Comparison of ENCODE assay signal across 9 cellular contexts in genomic region chr15:23035964-23036566, GRCh38. TPM values are rescaled to one million over a fixed set of nuclear protein-coding genes. Genes with fewer than 3 reads are reported as not detected.
A peak's percentile ranks its signal among the peaks of the same experiment; 100 is the strongest.
DNase-seq lines count a peak whose midpoint lies in the region; ATAC-seq and TF ChIP-seq lines count a peak whose summit lies in the region.
"Had no signal": no experiment of that assay in that cellular context is flagged by ENCODE, and none has a peak within 500 bp of the region (broad histone marks: within the 10 kb centered on the region; RNA-seq: fewer than 3 reads in every experiment).

No MANE protein-coding gene starts in this region.

- peaks cover 8 to 13% of the 10 kb centered on the region in 2 donors for H3K4me1 ChIP-seq in left lung

- peak; percentile 12 for ATAC-seq in left lung
- ATAC-seq in HG02610 (IDR thresholded peaks at IDR 0.05; ENCODE audit: unreplicated experiment): no peak

- in situ Hi-C loops in brain microvascular endothelial cell (cut with HindIII; ENCODE audit: low pct_ligation_motif_present, low sequenced_read_pairs): no loop called here

- H3K4me3 ChIP-seq in HFF-Myc (replicated peaks; ENCODE audit: low read depth, low read length): no peak overlapping the region
- no peak overlapping the region for H3K4me3 ChIP-seq in brain microvascular endothelial cell (ENCODE audit: low read depth, low read length)
- no peak overlapping the region for H3K4me3 ChIP-seq in left lung
- H3K4me3 ChIP-seq: BLaER1 treated with 17β-estradiol and CSF1 and Interleukin-3, amounts not matched to agents 10 nM and 100 nM had no signal

- no peak overlapping the region for H3K27ac ChIP-seq in brain microvascular endothelial cell
- H3K27ac ChIP-seq in left lung: no peak overlapping the region
- H3K27ac ChIP-seq: BLaER1 treated with 17β-estradiol and CSF1 and Interleukin-3, amounts not matched to agents 10 nM and 100 nM had no signal

- intact Hi-C loops in left lung (cut with DNase I): loop anchor here in 1 of 2 donors (10.0 kb wide), 1 partner anchor 439 kb away; no protein-coding TSS in a partner anchor

- peak; percentile 86 for TF ChIP-seq CTCF in HFF-Myc (IDR thresholded peaks at IDR 0.05; ENCODE audit: low read depth, low read length, missing control alignments)
- peak; percentile 88 for TF ChIP-seq CTCF in brain microvascular endothelial cell (IDR thresholded peaks at IDR 0.05; ENCODE audit: low read depth, low read length, missing control alignments)
- peak; percentile 64 to 75 for TF ChIP-seq CTCF in left lung (IDR thresholded peaks at IDR 0.05)

- peaks cover 27% of the 10 kb centered on the region for H3K36me3 ChIP-seq in brain microvascular endothelial cell (replicated peaks)
- H3K36me3 ChIP-seq in left lung: peaks cover 0 to 44% of the 10 kb centered on the region in 2 donors

- no peaks in the 10 kb centered on the region for H3K27me3 ChIP-seq in brain microvascular endothelial cell (replicated peaks)
- no peaks in the 10 kb centered on the region for H3K27me3 ChIP-seq in left lung
- H3K27me3 ChIP-seq: BLaER1 treated with 17β-estradiol and CSF1 and Interleukin-3, amounts not matched to agents 10 nM and 100 nM had no signal

- peak; percentile 15 for DNase-seq in NCI-H1436 (lab: John Stamatoyannopoulos, UW)
- DNase-seq in NCI-H1436 treated with DMSO at 0.1 percent for 48 hours (lab: John Stamatoyannopoulos, UW): no peak
- DNase-seq in HFF-Myc (ENCODE audit: extremely low read depth, low read depth): peak; percentile 61
- DNase-seq in SKM-1 (lab: John Stamatoyannopoulos, UW; ENCODE audit: unreplicated experiment): peak; percentile 40
- peak; percentile 61 for DNase-seq in brain microvascular endothelial cell
- DNase-seq in left lung: no peak
- DNase-seq in stimulated activated CD8-positive, alpha-beta memory T cell treated with anti-CD3 and anti-CD28 coated beads, Interleukin-7, amount 100 ng/mL, for 48 hours (ENCODE audit: extremely low read depth in 1 of 2, low read depth in 1 of 2): peak; percentile 15 to 29

- no peaks in the 10 kb centered on the region for H3K9me3 ChIP-seq in left lung
- H3K9me3 ChIP-seq: BLaER1 treated with 17β-estradiol and CSF1 and Interleukin-3, amounts not matched to agents 10 nM and 100 nM had no signal

RNA-seq across cellular contexts. Expression of gene TUBGCP5, which starts 3.3 kb away (rescaled TPM):
- 10 to 100 TPM; 13.1 to 14.4 TPM for total RNA-seq in left lung

RNA-seq across cellular contexts. Expression of gene CYFIP1, which starts 55.9 kb away (rescaled TPM):
- total RNA-seq in left lung: 100 to 1,000 TPM; 141 to 164 TPM

Comparison
In these comparisons a context has a peak if more than half of its experiments do, and no peak if none do; other contexts are left out.
1. DNase-seq: peak in NCI-H1436 (single experiment), HFF-Myc (single experiment), SKM-1 (single experiment), brain microvascular endothelial cell (single experiment) and stimulated activated CD8-positive, alpha-beta memory T cell treated with anti-CD3 and anti-CD28 coated beads, Interleukin-7, amount 100 ng/mL, for 48 hours (2 of 2); none in NCI-H1436 treated with DMSO at 0.1 percent for 48 hours (single experiment) and left lung (0 of 2).
2. Peak in every context shown above with its lines, with median percentiles within 50 percentile points of each other: CTCF ChIP-seq.